ENCODE assay signal across 34 cellular contexts in the genomic region with DNA sequence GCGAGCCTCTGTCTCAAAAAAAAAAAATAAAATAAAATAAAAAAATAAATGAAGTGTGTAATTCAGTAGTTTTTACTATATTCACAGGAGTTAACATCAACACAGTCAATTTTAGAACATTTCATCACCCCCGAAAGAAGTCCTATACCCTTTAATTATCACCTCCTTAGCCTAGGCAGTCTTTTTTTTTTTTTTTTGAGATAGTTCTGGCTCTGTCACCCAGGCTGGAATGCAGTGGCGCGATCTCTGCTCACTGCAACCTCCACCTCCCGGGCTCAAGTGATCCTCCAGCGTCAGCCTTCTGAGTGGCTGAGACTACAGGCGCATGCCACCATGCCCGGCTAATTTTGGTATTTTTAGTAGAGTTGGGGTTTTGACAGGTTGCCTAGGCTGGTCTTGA.
"Had no signal": no experiment of that assay in that cellular context is flagged by ENCODE, and none has a peak within 500 bp of the region (broad histone marks: within the 10 kb centered on the region; RNA-seq: fewer than 3 reads in every experiment).

No MANE protein-coding gene starts in this region.

- DNase-seq: activated B cell treated with CpG ODN at 0.5 μM for 24 hours; activated CD4-positive, alpha-beta memory T cell treated with anti-CD3 and anti-CD28 coated beads for 36 hours; activated CD4-positive, alpha-beta T cell treated with anti-CD3 and anti-CD28 coated beads for 4 hours; activated CD4-positive, alpha-beta T cell treated with anti-CD3 and anti-CD28 coated beads, Interleukin-2, amount 10 ng/mL, durations not matched to agents 24 days and 14 days; activated CD4-positive, alpha-beta T cell treated with anti-CD3 and anti-CD28 coated beads, Interleukin-2, amount 50 U/mL, for 1 hour; activated CD4-positive, alpha-beta T cell treated with anti-CD3 and anti-CD28 coated beads, Interleukin-2, amount 50 U/mL, for 4 hours; activated CD4-positive, CD25-positive, alpha-beta regulatory T cell treated with anti-CD3 and anti-CD28 coated beads, Interleukin-2, amount 50 U/mL, for 72 hours; activated CD8-positive, alpha-beta memory T cell treated with anti-CD3 and anti-CD28 coated beads, Interleukin-2, amount 50 U/mL, for 4 hours; activated CD8-positive, alpha-beta T cell treated with anti-CD3 and anti-CD28 coated beads for 36 hours; activated effector memory CD4-positive, alpha-beta T cell treated with anti-CD3 and anti-CD28 coated beads, Interleukin-2, amount 50 U/mL, for 16 hours; activated gamma-delta T cell treated with Interleukin-2 at 50 U/mL for 16 hours; activated naive CD4-positive, alpha-beta T cell; activated naive CD4-positive, alpha-beta T cell treated with anti-CD3 and anti-CD28 coated beads for 36 hours; activated naive CD4-positive, alpha-beta T cell treated with anti-CD3 and anti-CD28 coated beads, Interleukin-2, amount 50 U/mL, for 16 hours; activated naive CD8-positive, alpha-beta T cell treated with anti-CD3 and anti-CD28 coated beads for 36 hours; activated T-cell treated with anti-CD3 and anti-CD28 coated beads for 4 hours; activated T-cell treated with anti-CD3 and anti-CD28 coated beads, Interleukin-2, amount 50 U/mL, for 1 hour; activated T-cell treated with anti-CD3 and anti-CD28 coated beads, Interleukin-2, amount 50 U/mL, for 4 hours; activated T-cell treated with anti-CD3 and anti-CD28 coated beads, Interleukin-2, amount 50 U/mL, for 72 hours; adrenal gland; amniotic stem cell; aorta; body of pancreas; brain microvascular endothelial cell; central memory CD4-positive, alpha-beta T cell; T-helper 1 cell; T-helper 2 cell; T-helper 9 cell had no signal

- H3K4me3 ChIP-seq: adrenal gland, body of pancreas, breast epithelium had no signal

- H3K36me3 ChIP-seq: adrenal gland, brain microvascular endothelial cell, breast epithelium had no signal

- FAIRE-seq: astrocyte, TTC549 had no signal

- H3K9me3 ChIP-seq: adrenal gland, body of pancreas, breast epithelium had no signal

- ATAC-seq: activated CD8-positive, alpha-beta T cell treated with anti-CD3 and anti-CD28 coated beads for 36 hours; activated naive CD4-positive, alpha-beta T cell treated with anti-CD3 and anti-CD28 coated beads, Interleukin-2, amount 50 U/mL, for 72 hours; activated T-cell treated with anti-CD3 and anti-CD28 coated beads, Interleukin-2, amount 50 U/mL, for 4 hours; activated T-cell treated with anti-CD3 and anti-CD28 coated beads, Interleukin-2, amount 50 U/mL, for 72 hours; activated T-helper 17 cell treated with anti-CD3 and anti-CD28 coated beads, Interleukin-2, amount 50 U/mL, for 72 hours; body of pancreas had no signal

- H3K4me1 ChIP-seq: adrenal gland, breast epithelium had no signal

- H3K27ac ChIP-seq: adrenal gland, body of pancreas, brain microvascular endothelial cell, breast epithelium, VCaP had no signal
